ENCODE assay signal across 9 cellular contexts in genomic region chr19:17721821-17722220, GRCh38. TPM values are rescaled to one million over a fixed set of nuclear protein-coding genes. Genes with fewer than 3 reads are reported as not detected.
DNase-seq lines count a peak whose midpoint lies in the region; ATAC-seq and TF ChIP-seq lines count a peak whose summit lies in the region.
"Had no signal": no experiment of that assay in that cellular context is flagged by ENCODE, and none has a peak within 500 bp of the region (broad histone marks: within the 10 kb centered on the region; RNA-seq: fewer than 3 reads in every experiment).

No MANE protein-coding gene starts in this region.

- H3K4me3 ChIP-seq in PC-3 (ENCODE audit: low read length) (no peak overlapping the region), parathyroid adenoma (ENCODE audit: low read depth, low read length) (no peak overlapping the region), Peyer's patch (no peak overlapping the region)
- H3K4me3 ChIP-seq: SJSA1 had no signal

- H3K9me3 ChIP-seq in PC-3 (ENCODE audit: low read length) (no peaks in the 10 kb centered on the region), parathyroid adenoma (ENCODE audit: control insufficient read depth, low read length) (no peaks in the 10 kb centered on the region), Peyer's patch (no peaks in the 10 kb centered on the region)
- H3K9me3 ChIP-seq: SJSA1 had no signal

- intact Hi-C loops in PC-3 (cut with micrococcal nuclease) = no loop called here

- peaks cover 26% of the 10 kb centered on the region for H3K36me3 Mint-ChIP-seq in endothelial cell (ENCODE audit: low read depth, unreplicated experiment)

- H3K27me3 ChIP-seq in PC-3 (ENCODE audit: low read length) = no peaks in the 10 kb centered on the region
- H3K27me3 ChIP-seq in parathyroid adenoma (ENCODE audit: control insufficient read depth, insufficient read depth, low read length) = no peaks in the 10 kb centered on the region
- no peaks in the 10 kb centered on the region for H3K27me3 ChIP-seq in Peyer's patch
- H3K27me3 ChIP-seq: SJSA1 had no signal

- H3K9me2 ChIP-seq in PC-3 (replicated peaks; ENCODE audit: low read length) = no peaks in the 10 kb centered on the region

- H3K4me1 ChIP-seq in PC-3 (ENCODE audit: insufficient read depth, low read length) (peaks cover 25% of the 10 kb centered on the region), parathyroid adenoma (peaks cover 13% of the 10 kb centered on the region), Peyer's patch (peaks cover 8 to 41% (median 15%) of the 10 kb centered on the region in 4 donors)

- DNase-seq in GM10266 (ENCODE audit: extremely low spot score) = peak; percentile 49
- peak; percentile 19 for DNase-seq in PC-3
- DNase-seq in endothelial cell (ENCODE audit: low spot score) = peak; percentile 46
- no peak for DNase-seq in Peyer's patch
- no peak for DNase-seq in NCI-H2029 treated with DMSO at 0.1 percent for 48 hours (lab: John Stamatoyannopoulos, UW)

- no peak overlapping the region for H2AFZ ChIP-seq in PC-3 (ENCODE audit: low read length)
- no peak overlapping the region for H2AFZ ChIP-seq in parathyroid adenoma

- H3K9ac ChIP-seq in PC-3 (ENCODE audit: low read length) (no peak overlapping the region), parathyroid adenoma (no peak overlapping the region)

- H3K4me3 Mint-ChIP-seq in endothelial cell (ENCODE audit: unreplicated experiment) = peak overlapping the region; percentile 96

- H3K4me1 Mint-ChIP-seq in endothelial cell (ENCODE audit: unreplicated experiment) = peaks cover 52% of the 10 kb centered on the region

- POLR2A ChIA-PET in PC-3 (lab: Charles Lee; ENCODE audit: unreplicated experiment) = no interaction called here

- H3K79me2 ChIP-seq in PC-3 (ENCODE audit: low read length) (peaks cover 24% of the 10 kb centered on the region), parathyroid adenoma (peaks cover 18% of the 10 kb centered on the region)

- peak; percentile 37; the same call in 1 of the 2 replicates for ATAC-seq in PC-3
- no peak for ATAC-seq in GM21717 (IDR thresholded peaks at IDR 0.05; ENCODE audit: unreplicated experiment)
- no peak for ATAC-seq in HG02678 (IDR thresholded peaks at IDR 0.05; ENCODE audit: unreplicated experiment)

- no peak overlapping the region for H3K27ac ChIP-seq in PC-3 (ENCODE audit: low read length)
- H3K27ac ChIP-seq in parathyroid adenoma = peak overlapping the region; percentile 5
- H3K27ac ChIP-seq in Peyer's patch = no peak overlapping the region
- H3K27ac ChIP-seq: SJSA1 had no signal

- CTCF ChIA-PET in PC-3 (lab: Charles Lee) = no interaction called here

- H3K36me3 ChIP-seq in PC-3 (ENCODE audit: low read depth, low read length) (peaks cover 6% of the 10 kb centered on the region; the same call in 1 of the 2 replicates), parathyroid adenoma (ENCODE audit: control insufficient read depth, insufficient read depth, low read length) (no peaks in the 10 kb centered on the region), Peyer's patch (peaks cover 0 to 38% (median 0%) of the 10 kb centered on the region in 3 donors)

- peaks cover 14% of the 10 kb centered on the region; the same call in 1 of the 2 replicates for H4K20me1 ChIP-seq in PC-3 (ENCODE audit: low read length)

- H3K27ac Mint-ChIP-seq in endothelial cell (ENCODE audit: unreplicated experiment) = peak overlapping the region; percentile 92

- no TSS peak for BruUV-seq in PC-3 (replicated peaks; lab: Mats Ljungman, UMichigan)

- TF ChIP-seq CTCF in GM10266 (IDR thresholded peaks at IDR 0.05; ENCODE audit: control insufficient read depth, insufficient read depth, low read depth, missing control alignments) (no peak), PC-3 (conservative IDR thresholded peaks at IDR 0.05; ENCODE audit: low read depth, low read length) (no peak), endothelial cell (IDR thresholded peaks at IDR 0.05; ENCODE audit: unreplicated experiment) (no peak), parathyroid adenoma (IDR thresholded peaks at IDR 0.05) (no peak), Peyer's patch (IDR thresholded peaks at IDR 0.05) (no peak)

- no peaks in the 10 kb centered on the region for H3K9me3 Mint-ChIP-seq in endothelial cell (ENCODE audit: unreplicated experiment)

- H3K27me3 Mint-ChIP-seq in endothelial cell (ENCODE audit: unreplicated experiment) = peaks cover 15% of the 10 kb centered on the region

- no peaks in the 10 kb centered on the region for H3F3A ChIP-seq in PC-3 (ENCODE audit: low read length, unreplicated experiment)

- H3K4me2 ChIP-seq in PC-3 (ENCODE audit: low read length) (peak overlapping the region; percentile 97; the same call in 1 of the 2 replicates), parathyroid adenoma (ENCODE audit: low read length) (no peak overlapping the region)

- TF ChIP-seq POLR2A in Peyer's patch (IDR thresholded peaks at IDR 0.05) = no peak

RNA-seq across cellular contexts. Expression of gene MAP1S, which starts 2.5 kb away (rescaled TPM):
- total RNA-seq in PC-3 (2014; rRNA removed) (25.4 and 30.2 TPM in 2 replicates), endothelial cell (ENCODE audit: unreplicated experiment) (173 TPM), Peyer's patch (10 to 100 TPM; 23.9 to 71.8 (median 48.7) TPM)

RNA-seq across cellular contexts. Expression of gene FCHO1, which starts 29.5 kb away (rescaled TPM):
- 21.0 and 29.5 TPM in 2 replicates for total RNA-seq in PC-3 (2014; rRNA removed)
- 2.7 TPM for total RNA-seq in endothelial cell (ENCODE audit: unreplicated experiment)
- total RNA-seq in Peyer's patch = 10 to 100 TPM in 1 of 4 donors, 1 to 10 TPM in 3; 2.3 to 41.3 (median 5.3) TPM

RNA-seq across cellular contexts. Expression of gene UNC13A, which starts 33.7 kb away (rescaled TPM):
- not detected in 2 replicates for total RNA-seq in PC-3 (2014; rRNA removed)
- total RNA-seq in endothelial cell (ENCODE audit: unreplicated experiment) = 1.2 TPM
- under 1 TPM; 0.38 to 0.83 (median 0.62) TPM for total RNA-seq in Peyer's patch
- total RNA-seq: SJSA1 had no signal

Comparison
In these comparisons a context has a peak if more than half of its experiments do, and no peak if none do; other contexts are left out.
1. DNase-seq: peak in GM10266 (single experiment), PC-3 (single experiment) and endothelial cell (single experiment); none in Peyer's patch (0 of 3) and NCI-H2029 treated with DMSO at 0.1 percent for 48 hours (single experiment).